ENCODE assay signal across 13 cellular contexts in the genomic region with DNA sequence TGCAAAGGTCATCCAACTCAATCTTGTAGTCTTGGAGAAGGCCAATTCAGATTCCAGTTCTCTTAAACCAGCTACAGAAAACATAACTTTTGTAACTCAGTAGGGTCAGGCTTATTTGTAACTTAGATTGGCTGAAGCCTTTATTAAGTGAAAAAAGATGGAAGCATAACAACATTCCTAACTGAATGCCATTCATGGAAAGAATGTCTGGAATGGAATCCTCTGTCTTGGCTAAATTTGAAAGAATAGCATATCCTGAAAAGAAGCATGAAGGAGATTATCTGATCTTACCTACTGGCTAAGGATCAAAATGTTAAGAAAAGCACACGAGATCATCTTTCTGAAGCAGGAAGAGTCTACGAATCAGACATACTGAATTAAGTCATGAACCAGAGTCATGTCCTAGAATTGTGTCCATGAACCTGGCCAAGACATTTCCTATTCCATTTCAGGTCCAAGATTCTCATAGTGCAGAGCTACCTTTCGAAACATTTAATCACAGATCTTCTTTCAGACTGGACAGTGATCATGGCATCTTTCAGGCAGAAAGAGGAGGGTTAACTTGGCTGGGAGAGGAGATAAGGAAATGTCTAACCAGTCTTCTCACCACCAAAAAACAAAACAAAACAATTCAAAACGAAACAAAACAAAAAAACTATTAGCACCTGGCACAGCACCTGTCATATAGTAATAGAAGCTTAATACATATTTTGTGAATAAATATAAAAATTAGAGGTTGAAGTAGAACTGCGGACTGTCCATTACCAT.
DNase-seq lines count a peak whose midpoint lies in the region; ATAC-seq, FAIRE-seq and TF ChIP-seq lines count a peak whose summit lies in the region.
"Had no signal": no experiment of that assay in that cellular context is flagged by ENCODE, and none has a peak within 500 bp of the region (broad histone marks: within the 10 kb centered on the region; RNA-seq: fewer than 3 reads in every experiment).

No MANE protein-coding gene starts in this region.

- peaks cover 65% of the 10 kb centered on the region for H3K4me1 Mint-ChIP-seq in activated CD4-positive, alpha-beta T cell treated with anti-CD3 and anti-CD28 coated beads, Interleukin-2, amount 10 ng/mL, durations not matched to agents 7 days and 5 days

- no peaks in the 10 kb centered on the region for H3K36me3 ChIP-seq in RWPE2 (ENCODE audit: low read depth)
- no peaks in the 10 kb centered on the region for H3K36me3 ChIP-seq in skeletal muscle tissue (ENCODE audit: control insufficient read depth in 3 of 3, insufficient read depth in 3 of 3, low read length in 3 of 3)
- H3K36me3 ChIP-seq: WERI-Rb-1 had no signal

- no peaks in the 10 kb centered on the region for H3K27me3 Mint-ChIP-seq in activated CD4-positive, alpha-beta T cell treated with anti-CD3 and anti-CD28 coated beads, Interleukin-2, amount 10 ng/mL, durations not matched to agents 7 days and 5 days

- CTCF ChIA-PET in activated CD4-positive, alpha-beta T cell treated with anti-CD3 and anti-CD28 coated beads, Interleukin-2, amount 10 ng/mL, durations not matched to agents 7 days and 5 days (lab: Charles Lee): interaction anchor here (0.6 to 4.5 kb wide), 11 partner anchors 12 to 126 kb away, joined by 3 to 29 read pairs (median 3); no protein-coding TSS in a partner anchor

- H3K36me3 Mint-ChIP-seq in activated CD4-positive, alpha-beta T cell treated with anti-CD3 and anti-CD28 coated beads, Interleukin-2, amount 10 ng/mL, durations not matched to agents 7 days and 5 days (ENCODE audit: low read depth): peaks cover 30% of the 10 kb centered on the region

- POLR2A ChIA-PET in activated CD4-positive, alpha-beta T cell treated with anti-CD3 and anti-CD28 coated beads, Interleukin-2, amount 10 ng/mL, durations not matched to agents 7 days and 5 days (lab: Charles Lee): interaction anchor here (0.6 kb wide), 1 partner anchor 23 kb away, joined by 3 read pairs; no protein-coding TSS in a partner anchor

- no peaks in the 10 kb centered on the region for H3K27me3 ChIP-seq in RWPE2 (ENCODE audit: insufficient read depth, poor library complexity, severe bottlenecking)
- no peaks in the 10 kb centered on the region for H3K27me3 ChIP-seq in skeletal muscle tissue (ENCODE audit: control insufficient read depth in 3 of 3, insufficient read depth in 3 of 3, low read length in 3 of 3)

- TF ChIP-seq CTCF in RWPE2 (IDR thresholded peaks at IDR 0.05; ENCODE audit: poor library complexity, severe bottlenecking): no peak

- H3K4me1 ChIP-seq in RWPE2 (ENCODE audit: insufficient read depth, poor library complexity, severe bottlenecking) (peaks cover 51% of the 10 kb centered on the region), skeletal muscle tissue (ENCODE audit: control insufficient read depth in 3 of 3, insufficient read depth in 3 of 3, low read length in 3 of 3) (peaks cover 19 to 40% (median 21%) of the 10 kb centered on the region in 3 donors)

- 0 out of 3 replicates have a peak, but pooled peaks have one; percentile 3 for ATAC-seq in RWPE2 (ENCODE audit: low read depth)

- no peak overlapping the region for H3K9ac ChIP-seq in skeletal muscle tissue (ENCODE audit: low read depth in 1 of 3, low read length in 3 of 3)

- H3K9me3 Mint-ChIP-seq in activated CD4-positive, alpha-beta T cell treated with anti-CD3 and anti-CD28 coated beads, Interleukin-2, amount 10 ng/mL, durations not matched to agents 7 days and 5 days: peaks cover 21% of the 10 kb centered on the region

- H3K9me3 ChIP-seq in RWPE2 (ENCODE audit: severe bottlenecking): no peaks in the 10 kb centered on the region
- H3K9me3 ChIP-seq in skeletal muscle tissue (ENCODE audit: control insufficient read depth in 3 of 3, low read length in 3 of 3): no peaks in the 10 kb centered on the region

- no peak for FAIRE-seq in HTR-8/SVneo (lab: Jason Lieb, UNC)

- no peak for DNase-seq in activated CD4-positive, alpha-beta T cell treated with anti-CD3 and anti-CD28 coated beads, Interleukin-2, amount 10 ng/mL, durations not matched to agents 7 days and 5 days
- DNase-seq in activated CD4-positive, alpha-beta T cell treated with anti-CD3 and anti-CD28 coated beads, Interleukin-2, amount 50 U/mL, for 48 hours: no peak
- DNase-seq in RWPE2 (ENCODE audit: low spot score) (no peak), fibroblast of gingiva (ENCODE audit: low read depth) (peak; percentile 43), HTR-8/SVneo (ENCODE audit: insufficient read length, low spot score) (no peak), iPS-NIHi7 (ENCODE audit: extremely low spot score) (no peak)
- no peak for DNase-seq in central memory CD4-positive, alpha-beta T cell
- DNase-seq: amniotic stem cell, GF-D8, NCI-H187 treated with DMSO at 0.1 percent for 48 hours, WERI-Rb-1 had no signal

- H3K4me3 Mint-ChIP-seq in activated CD4-positive, alpha-beta T cell treated with anti-CD3 and anti-CD28 coated beads, Interleukin-2, amount 10 ng/mL, durations not matched to agents 7 days and 5 days: peak overlapping the region; percentile 54

- H3K27ac ChIP-seq in RWPE2 (ENCODE audit: poor library complexity, severe bottlenecking): peak overlapping the region; percentile 70
- peak overlapping the region; percentile 16 for H3K27ac ChIP-seq in skeletal muscle tissue (ENCODE audit: low read depth, low read length)
- H3K27ac ChIP-seq: epithelial cell of prostate, WERI-Rb-1 had no signal

- no peak overlapping the region for H3K4me3 ChIP-seq in RWPE2 (ENCODE audit: severe bottlenecking)
- H3K4me3 ChIP-seq in skeletal muscle tissue (ENCODE audit: low read length in 3 of 3): peak overlapping the region in 1 of 3 donors; percentile 45

- H3K27ac Mint-ChIP-seq in activated CD4-positive, alpha-beta T cell treated with anti-CD3 and anti-CD28 coated beads, Interleukin-2, amount 10 ng/mL, durations not matched to agents 7 days and 5 days: peak overlapping the region; percentile 83
